In genomic region chr5:10635257-10635860, GRCh38 we compare ENCODE assay signal across 8 cellular contexts.
DNase-seq lines count a peak whose midpoint lies in the region; ATAC-seq and TF ChIP-seq lines count a peak whose summit lies in the region.

No MANE protein-coding gene starts in this region.

- H3K27me3 Mint-ChIP-seq in activated CD4-positive, alpha-beta T cell treated with anti-CD3 and anti-CD28 coated beads, Interleukin-2, amount 10 ng/mL, durations not matched to agents 24 days and 14 days, result no peaks in the 10 kb centered on the region
- no peaks in the 10 kb centered on the region for H3K27me3 Mint-ChIP-seq in chondrocyte (ENCODE audit: low read depth)

- peaks cover 71% of the 10 kb centered on the region for H3K4me1 Mint-ChIP-seq in activated CD4-positive, alpha-beta T cell treated with anti-CD3 and anti-CD28 coated beads, Interleukin-2, amount 10 ng/mL, durations not matched to agents 24 days and 14 days
- H3K4me1 Mint-ChIP-seq in chondrocyte (ENCODE audit: low read depth), result peaks cover 4% of the 10 kb centered on the region

- H3K9me3 Mint-ChIP-seq in activated CD4-positive, alpha-beta T cell treated with anti-CD3 and anti-CD28 coated beads, Interleukin-2, amount 10 ng/mL, durations not matched to agents 24 days and 14 days, result peaks cover 4% of the 10 kb centered on the region
- no peaks in the 10 kb centered on the region for H3K9me3 Mint-ChIP-seq in chondrocyte (ENCODE audit: low read depth)

- intact Hi-C loops in activated CD4-positive, alpha-beta T cell treated with anti-CD3 and anti-CD28 coated beads, Interleukin-2, amount 10 ng/mL, durations not matched to agents 24 days and 14 days (cut with micrococcal nuclease), result loop anchor here (1.0 to 2.0 kb wide), 4 partner anchors 10 to 385 kb away; partner anchors contain the start of gene CCT5

- H3K4me3 Mint-ChIP-seq in activated CD4-positive, alpha-beta T cell treated with anti-CD3 and anti-CD28 coated beads, Interleukin-2, amount 10 ng/mL, durations not matched to agents 24 days and 14 days, result peak overlapping the region; percentile 81
- H3K4me3 Mint-ChIP-seq in chondrocyte (ENCODE audit: unreplicated experiment), result no peak overlapping the region

- DNase-seq in CD1c-positive myeloid dendritic cell (ENCODE audit: extremely low spot score), result peak; percentile 90
- DNase-seq in activated CD4-positive, alpha-beta T cell treated with anti-CD3 and anti-CD28 coated beads, Interleukin-2, amount 10 ng/mL, durations not matched to agents 24 days and 14 days, result peak; percentile 89
- peak; percentile 83 for DNase-seq in glomerular visceral epithelial cell (ENCODE audit: extremely low spot score)
- DNase-seq in stimulated activated CD8-positive, alpha-beta memory T cell treated with anti-CD3 and anti-CD28 coated beads, Interleukin-7, amount 100 ng/mL, for 4 hours (ENCODE audit: low read depth in 2 of 2), result peak; percentile 43 to 66
- no peak for DNase-seq in left lobe of liver (ENCODE audit: low spot score)
- no peak for DNase-seq in chondrocyte (ENCODE audit: low spot score)

- H3K27ac Mint-ChIP-seq in activated CD4-positive, alpha-beta T cell treated with anti-CD3 and anti-CD28 coated beads, Interleukin-2, amount 10 ng/mL, durations not matched to agents 24 days and 14 days, result peak overlapping the region; percentile 98
- H3K27ac Mint-ChIP-seq in chondrocyte (ENCODE audit: unreplicated experiment), result no peak overlapping the region

- ATAC-seq in GM21381 (IDR thresholded peaks at IDR 0.05; ENCODE audit: unreplicated experiment), result peak; percentile 50
- peak; percentile 76 for ATAC-seq in HG03565 (IDR thresholded peaks at IDR 0.05; ENCODE audit: unreplicated experiment)
- ATAC-seq in left lobe of liver, result no peak

- TF ChIP-seq CTCF in chondrocyte (IDR thresholded peaks at IDR 0.05), result no peak

- H3K36me3 Mint-ChIP-seq in activated CD4-positive, alpha-beta T cell treated with anti-CD3 and anti-CD28 coated beads, Interleukin-2, amount 10 ng/mL, durations not matched to agents 24 days and 14 days (ENCODE audit: low read depth), result peaks cover 24% of the 10 kb centered on the region
- peaks cover 4% of the 10 kb centered on the region for H3K36me3 Mint-ChIP-seq in chondrocyte (ENCODE audit: low read depth)

Comparison
In these comparisons a context has a peak if more than half of its experiments do, and no peak if none do; other contexts are left out.
1. DNase-seq: peak in CD1c-positive myeloid dendritic cell (single experiment), activated CD4-positive, alpha-beta T cell treated with anti-CD3 and anti-CD28 coated beads, Interleukin-2, amount 10 ng/mL, durations not matched to agents 24 days and 14 days (single experiment), glomerular visceral epithelial cell (single experiment) and stimulated activated CD8-positive, alpha-beta memory T cell treated with anti-CD3 and anti-CD28 coated beads, Interleukin-7, amount 100 ng/mL, for 4 hours (2 of 2); none in left lobe of liver (single experiment) and chondrocyte (single experiment).